In the genomic region with DNA sequence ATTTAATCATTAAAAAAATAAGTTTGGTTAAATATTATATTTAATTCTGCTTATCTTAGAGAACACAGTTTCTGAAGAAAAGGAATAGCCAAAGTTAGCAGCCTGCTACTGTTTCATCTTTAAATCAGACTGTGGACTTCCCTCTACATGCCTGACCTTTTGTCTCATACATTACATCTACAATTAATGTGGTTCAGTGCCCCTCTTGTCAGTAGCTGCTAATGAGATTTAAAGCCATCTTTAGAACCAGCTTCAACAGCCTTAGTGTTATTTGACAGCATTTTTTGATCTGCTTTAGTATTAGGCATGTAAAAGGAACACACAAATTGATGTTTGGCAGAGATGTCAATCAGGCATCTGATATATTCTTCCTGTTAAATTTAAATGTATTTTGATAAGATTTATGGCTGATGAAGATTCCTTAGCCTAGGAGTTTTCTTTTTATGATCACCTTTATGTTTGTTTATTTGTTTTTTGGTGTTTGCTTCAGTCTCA, we compare ENCODE assay signal across 28 cellular contexts.
"Had no signal": no experiment of that assay in that cellular context is flagged by ENCODE, and none has a peak within 500 bp of the region (broad histone marks: within the 10 kb centered on the region; RNA-seq: fewer than 3 reads in every experiment).

No MANE protein-coding gene starts in this region.

- ATAC-seq: effector memory CD8-positive, alpha-beta T cell; heart right ventricle; left cardiac atrium; left lung; mucosa of descending colon; natural killer cell treated with Interleukin-12 subunit alpha and Interleukin-12 subunit beta and Interleukin-15 and Interleukin-18, amount 100 ng/mL, for 72 hours; sciatic nerve; stimulated activated naive CD8-positive, alpha-beta T cell treated with anti-CD3 and anti-CD28 coated beads, Interleukin-15, amount 100 ng/mL, for 72 hours; upper lobe of right lung had no signal

- H3K27ac ChIP-seq: esophagus squamous epithelium, heart right ventricle, left lung, parathyroid adenoma, right atrium auricular region, suprapubic skin, transverse colon, upper lobe of right lung, uterus had no signal

- H3K27me3 ChIP-seq: esophagus squamous epithelium, heart right ventricle, left lung, right atrium auricular region, suprapubic skin, transverse colon, upper lobe of right lung, uterus had no signal

- H3K9me3 ChIP-seq: esophagus squamous epithelium, heart right ventricle, left lung, right atrium auricular region, suprapubic skin, transverse colon, upper lobe of right lung had no signal

- DNase-seq: cortex of kidney; effector memory CD8-positive, alpha-beta T cell; erythroblast; esophagus squamous epithelium; foreskin melanocyte; glutamatergic neuron; heart right ventricle; hippocampal formation; left cardiac atrium; left lung; mesenchymal stem cell; mucosa of descending colon; naive B cell; stimulated activated CD4-positive, alpha-beta T cell treated with anti-CD3 and anti-CD28 coated beads, Interleukin-12 subunit alpha, Interleukin-12 subunit beta, amount 100 ng/mL, for 4 hours; stimulated activated CD4-positive, alpha-beta T cell treated with anti-CD3 and anti-CD28 coated beads, Interleukin-1b, Interleukin-23, amount 100 ng/mL, for 48 hours; stimulated activated CD4-positive, alpha-beta T cell treated with anti-CD3 and anti-CD28 coated beads, Interleukin-4, amount 100 ng/mL, for 1 hour; stimulated activated CD8-positive, alpha-beta memory T cell treated with anti-CD3 and anti-CD28 coated beads, Interleukin-4, amount 100 ng/mL, for 48 hours; stimulated activated naive CD4-positive, alpha-beta T cell; stimulated activated naive CD8-positive, alpha-beta T cell treated with anti-CD3 and anti-CD28 coated beads, Interleukin-15, amount 100 ng/mL, for 72 hours; transverse colon; upper lobe of right lung; uterus had no signal

- H2AFZ ChIP-seq: parathyroid adenoma had no signal

- H3K36me3 ChIP-seq: esophagus squamous epithelium, heart right ventricle, left lung, right atrium auricular region, suprapubic skin, transverse colon, upper lobe of right lung, uterus had no signal

- H3K4me2 ChIP-seq: smooth muscle cell had no signal

- H3K79me2 ChIP-seq: parathyroid adenoma had no signal

- H3K4me3 ChIP-seq: esophagus squamous epithelium, heart right ventricle, left lung, mucosa of descending colon, right atrium auricular region, smooth muscle cell, suprapubic skin, transverse colon, upper lobe of right lung, uterus had no signal

- H3K9ac ChIP-seq: parathyroid adenoma had no signal
